ENCODE assay signal across 9 cellular contexts in the genomic region with DNA sequence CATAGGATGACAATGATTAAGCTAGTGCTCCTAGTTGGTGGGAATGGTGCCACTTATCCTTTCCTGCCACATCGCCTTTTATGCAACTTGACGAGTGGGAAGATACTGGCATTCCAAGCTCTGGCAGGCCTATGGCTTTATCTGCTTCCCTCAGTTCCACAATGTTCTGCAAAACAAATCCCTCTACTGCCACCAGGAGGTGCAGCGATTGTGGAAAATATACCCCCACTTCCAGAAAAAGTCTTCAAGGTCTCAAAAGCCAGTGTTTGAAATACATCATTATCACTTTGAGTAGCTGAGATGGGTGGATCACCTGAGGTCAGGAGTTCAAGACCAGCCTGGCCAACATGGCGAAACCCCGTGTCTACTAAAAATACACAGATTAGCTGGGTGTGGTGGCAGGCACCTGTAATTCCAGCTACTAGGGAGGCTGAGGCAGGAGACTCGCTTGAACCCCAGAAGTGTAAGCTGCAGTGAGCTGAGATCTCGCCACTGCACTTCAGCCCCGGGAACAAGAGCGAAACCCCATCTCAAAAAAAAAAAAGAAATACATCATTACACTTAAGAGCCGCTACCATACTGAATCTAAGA. TPM values are rescaled to one million over a fixed set of nuclear protein-coding genes. Genes with fewer than 3 reads are reported as not detected.
DNase-seq lines count a peak whose midpoint lies in the region; ATAC-seq and TF ChIP-seq lines count a peak whose summit lies in the region.
"Had no signal": no experiment of that assay in that cellular context is flagged by ENCODE, and none has a peak within 500 bp of the region (broad histone marks: within the 10 kb centered on the region; RNA-seq: fewer than 3 reads in every experiment).

No MANE protein-coding gene starts in this region.

- H3K36me3 ChIP-seq in neutrophil = no peaks in the 10 kb centered on the region

- H3K27me3 Mint-ChIP-seq in immature natural killer cell (ENCODE audit: low read depth in 3 of 3) = peaks cover 5 to 24% (median 12%) of the 10 kb centered on the region in 3 donors
- H3K27me3 Mint-ChIP-seq: central memory CD8-positive, alpha-beta T cell had no signal

- TF ChIP-seq CTCF in VCaP (conservative IDR thresholded peaks at IDR 0.05) = peak; percentile 82
- peak; percentile 30 for TF ChIP-seq CTCF in neutrophil (IDR thresholded peaks at IDR 0.05)

- H3K27ac Mint-ChIP-seq in immature natural killer cell = peak overlapping the region in 2 of 6 donors; percentile 35 to 42

- peaks cover 61 to 75% of the 10 kb centered on the region in 2 donors for H3K4me1 Mint-ChIP-seq in immature natural killer cell

- peak overlapping the region in 1 of 5 donors; percentile 30 for H3K4me3 Mint-ChIP-seq in immature natural killer cell

- ATAC-seq in HG03025 (IDR thresholded peaks at IDR 0.05; ENCODE audit: low FRiP score, unreplicated experiment) = no peak

- peak; percentile 62 for DNase-seq in SIG-M5 treated with dmso at 0.1 percent for 504 hours (lab: John Stamatoyannopoulos, UW; ENCODE audit: unreplicated experiment)
- no peak for DNase-seq in SIG-M5 (lab: John Stamatoyannopoulos, UW)
- peak; percentile 51 for DNase-seq in M059J (ENCODE audit: low read depth)
- peak; percentile 74 for DNase-seq in fibroblast of peridontal ligament (ENCODE audit: extremely low read depth)
- DNase-seq in immature natural killer cell = no peak

- H3K4me1 ChIP-seq in neutrophil (ENCODE audit: control insufficient read depth in 1 of 2, insufficient read depth in 1 of 2, low read depth in 1 of 2, low read length in 1 of 2) = peaks cover 77 to 87% of the 10 kb centered on the region in 2 experiments

- H3K9me3 ChIP-seq in neutrophil = no peaks in the 10 kb centered on the region

- H3K27me3 ChIP-seq in neutrophil = no peaks in the 10 kb centered on the region

- H3K4me3 ChIP-seq in neutrophil (ENCODE audit: low read depth in 1 of 2, low read length in 1 of 2) = no peak overlapping the region

- peaks cover 0 to 4% (median 3%) of the 10 kb centered on the region in 3 donors for H3K36me3 Mint-ChIP-seq in immature natural killer cell

- peaks cover 0 to 2% (median 0%) of the 10 kb centered on the region in 6 donors for H3K9me3 Mint-ChIP-seq in immature natural killer cell
- H3K9me3 Mint-ChIP-seq: central memory CD8-positive, alpha-beta T cell had no signal

- H3K27ac ChIP-seq in VCaP = no peak overlapping the region
- peak overlapping the region; percentile 93 for H3K27ac ChIP-seq in neutrophil

RNA-seq across cellular contexts. Expression of gene CLINT1, which starts 3.4 kb away (rescaled TPM):
- total RNA-seq in M059J (2014; rRNA removed; shearing (Covaris generic)) = 50.6 and 71.5 TPM in 2 replicates
- 100 to 1,000 TPM in 1 of 3 donors, 10 to 100 TPM in 2; 75.7 to 106 (median 84.8) TPM for polyA plus RNA-seq in immature natural killer cell

Comparison
In these comparisons a context has a peak if more than half of its experiments do, and no peak if none do; other contexts are left out.
1. DNase-seq: peak in SIG-M5 treated with dmso at 0.1 percent for 504 hours (single experiment), M059J (single experiment) and fibroblast of peridontal ligament (single experiment); none in SIG-M5 (single experiment) and immature natural killer cell (0 of 3).